24 cellular contexts compared by ENCODE assay signal in genomic region chr3:137468446-137468845, GRCh38.
"Had no signal": no experiment of that assay in that cellular context is flagged by ENCODE, and none has a peak within 500 bp of the region (broad histone marks: within the 10 kb centered on the region; RNA-seq: fewer than 3 reads in every experiment).

No MANE protein-coding gene starts in this region.

- H3K4me3 ChIP-seq: ascending aorta, body of pancreas, MG63 had no signal

- H3K27ac ChIP-seq: ascending aorta, body of pancreas, KMS-11 had no signal

- H3K27me3 ChIP-seq: ascending aorta, body of pancreas had no signal

- H3K4me1 ChIP-seq: ascending aorta, body of pancreas had no signal

- H3K9ac ChIP-seq: KMS-11 had no signal

- H3K9me3 ChIP-seq: ascending aorta, body of pancreas, MG63 had no signal

- H3K4me2 ChIP-seq: KMS-11 had no signal

- H3K36me3 ChIP-seq: ascending aorta, MG63 had no signal

- DNase-seq: activated CD4-positive, alpha-beta T cell treated with anti-CD3 and anti-CD28 coated beads for 48 hours; activated CD4-positive, alpha-beta T cell treated with anti-CD3 and anti-CD28 coated beads, Interleukin-2, amount 50 U/mL, for 4 hours; activated CD4-positive, CD25-positive, alpha-beta regulatory T cell treated with anti-CD3 and anti-CD28 coated beads, Interleukin-2, amount 50 U/mL, for 72 hours; activated CD8-positive, alpha-beta memory T cell treated with anti-CD3 and anti-CD28 coated beads, Interleukin-2, amount 50 U/mL, for 48 hours; activated CD8-positive, alpha-beta T cell treated with anti-CD3 and anti-CD28 coated beads, Interleukin-2, amount 10 ng/mL, durations not matched to agents 7 days and 5 days; activated naive CD4-positive, alpha-beta T cell; activated T-cell treated with anti-CD3 and anti-CD28 coated beads, Interleukin-2, amount 50 U/mL, for 1 hour; amniotic stem cell; body of pancreas; central memory CD4-positive, alpha-beta T cell; MG63; NCI-H1105; NCI-H1436; NCI-H1694 treated with DMSO at 0.1 percent for 48 hours; NCI-H2029 treated with DMSO at 0.1 percent for 48 hours; NCI-H226; NCI-H526; NCI-H774; PC-3; SHP77 treated with DMSO at 0.1 percent for 48 hours; T-helper 17 cell; T-helper 9 cell had no signal
